1 cellular context compared by ENCODE assay signal in the genomic region with DNA sequence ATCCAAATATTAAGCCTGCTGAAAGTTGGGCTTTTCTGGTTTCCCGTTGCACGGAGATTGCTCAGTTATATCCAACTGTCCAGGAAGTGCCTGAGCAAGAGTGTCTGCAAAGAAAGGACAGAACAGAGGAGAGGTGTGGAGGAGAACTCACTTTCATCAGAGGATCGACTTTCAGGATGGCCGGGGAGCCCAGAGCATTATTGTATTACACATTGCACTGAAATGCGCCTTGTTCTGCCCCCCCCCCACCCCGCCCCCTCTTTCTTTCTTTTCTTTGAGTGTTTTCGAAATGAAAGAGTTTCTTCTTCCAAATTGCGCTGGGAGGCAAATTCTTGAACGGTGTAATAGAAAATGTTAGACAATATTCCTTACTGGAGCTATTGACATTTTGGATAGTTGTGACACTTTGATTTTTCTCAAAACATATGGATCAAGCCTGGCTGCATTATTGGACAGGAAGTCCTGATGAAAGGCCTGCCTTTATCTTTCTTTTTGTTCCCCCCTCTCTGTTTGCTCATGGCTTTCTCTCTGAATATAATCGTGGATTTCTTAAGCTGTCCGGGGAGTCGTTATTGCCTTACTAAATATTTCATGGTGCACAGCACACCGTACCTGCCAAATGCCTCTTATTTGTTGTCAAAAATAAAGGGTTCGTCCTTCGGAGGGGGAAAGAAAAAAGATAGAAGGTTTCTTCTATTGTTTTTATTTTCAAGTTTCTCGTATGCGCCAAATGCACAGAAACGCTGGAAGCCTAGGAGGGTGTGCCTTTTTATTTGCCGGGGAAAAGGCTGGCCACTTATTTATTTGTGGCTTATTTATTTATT.
TF ChIP-seq lines count a peak whose summit lies in the region.

No MANE protein-coding gene starts in this region.

TF ChIP-seq in HepG2, 621 proteins besides CTCF, POLR2A, EP300 and RAD21 (continued from another document and continues in another):
- TF ChIP-seq, protein P1, sequence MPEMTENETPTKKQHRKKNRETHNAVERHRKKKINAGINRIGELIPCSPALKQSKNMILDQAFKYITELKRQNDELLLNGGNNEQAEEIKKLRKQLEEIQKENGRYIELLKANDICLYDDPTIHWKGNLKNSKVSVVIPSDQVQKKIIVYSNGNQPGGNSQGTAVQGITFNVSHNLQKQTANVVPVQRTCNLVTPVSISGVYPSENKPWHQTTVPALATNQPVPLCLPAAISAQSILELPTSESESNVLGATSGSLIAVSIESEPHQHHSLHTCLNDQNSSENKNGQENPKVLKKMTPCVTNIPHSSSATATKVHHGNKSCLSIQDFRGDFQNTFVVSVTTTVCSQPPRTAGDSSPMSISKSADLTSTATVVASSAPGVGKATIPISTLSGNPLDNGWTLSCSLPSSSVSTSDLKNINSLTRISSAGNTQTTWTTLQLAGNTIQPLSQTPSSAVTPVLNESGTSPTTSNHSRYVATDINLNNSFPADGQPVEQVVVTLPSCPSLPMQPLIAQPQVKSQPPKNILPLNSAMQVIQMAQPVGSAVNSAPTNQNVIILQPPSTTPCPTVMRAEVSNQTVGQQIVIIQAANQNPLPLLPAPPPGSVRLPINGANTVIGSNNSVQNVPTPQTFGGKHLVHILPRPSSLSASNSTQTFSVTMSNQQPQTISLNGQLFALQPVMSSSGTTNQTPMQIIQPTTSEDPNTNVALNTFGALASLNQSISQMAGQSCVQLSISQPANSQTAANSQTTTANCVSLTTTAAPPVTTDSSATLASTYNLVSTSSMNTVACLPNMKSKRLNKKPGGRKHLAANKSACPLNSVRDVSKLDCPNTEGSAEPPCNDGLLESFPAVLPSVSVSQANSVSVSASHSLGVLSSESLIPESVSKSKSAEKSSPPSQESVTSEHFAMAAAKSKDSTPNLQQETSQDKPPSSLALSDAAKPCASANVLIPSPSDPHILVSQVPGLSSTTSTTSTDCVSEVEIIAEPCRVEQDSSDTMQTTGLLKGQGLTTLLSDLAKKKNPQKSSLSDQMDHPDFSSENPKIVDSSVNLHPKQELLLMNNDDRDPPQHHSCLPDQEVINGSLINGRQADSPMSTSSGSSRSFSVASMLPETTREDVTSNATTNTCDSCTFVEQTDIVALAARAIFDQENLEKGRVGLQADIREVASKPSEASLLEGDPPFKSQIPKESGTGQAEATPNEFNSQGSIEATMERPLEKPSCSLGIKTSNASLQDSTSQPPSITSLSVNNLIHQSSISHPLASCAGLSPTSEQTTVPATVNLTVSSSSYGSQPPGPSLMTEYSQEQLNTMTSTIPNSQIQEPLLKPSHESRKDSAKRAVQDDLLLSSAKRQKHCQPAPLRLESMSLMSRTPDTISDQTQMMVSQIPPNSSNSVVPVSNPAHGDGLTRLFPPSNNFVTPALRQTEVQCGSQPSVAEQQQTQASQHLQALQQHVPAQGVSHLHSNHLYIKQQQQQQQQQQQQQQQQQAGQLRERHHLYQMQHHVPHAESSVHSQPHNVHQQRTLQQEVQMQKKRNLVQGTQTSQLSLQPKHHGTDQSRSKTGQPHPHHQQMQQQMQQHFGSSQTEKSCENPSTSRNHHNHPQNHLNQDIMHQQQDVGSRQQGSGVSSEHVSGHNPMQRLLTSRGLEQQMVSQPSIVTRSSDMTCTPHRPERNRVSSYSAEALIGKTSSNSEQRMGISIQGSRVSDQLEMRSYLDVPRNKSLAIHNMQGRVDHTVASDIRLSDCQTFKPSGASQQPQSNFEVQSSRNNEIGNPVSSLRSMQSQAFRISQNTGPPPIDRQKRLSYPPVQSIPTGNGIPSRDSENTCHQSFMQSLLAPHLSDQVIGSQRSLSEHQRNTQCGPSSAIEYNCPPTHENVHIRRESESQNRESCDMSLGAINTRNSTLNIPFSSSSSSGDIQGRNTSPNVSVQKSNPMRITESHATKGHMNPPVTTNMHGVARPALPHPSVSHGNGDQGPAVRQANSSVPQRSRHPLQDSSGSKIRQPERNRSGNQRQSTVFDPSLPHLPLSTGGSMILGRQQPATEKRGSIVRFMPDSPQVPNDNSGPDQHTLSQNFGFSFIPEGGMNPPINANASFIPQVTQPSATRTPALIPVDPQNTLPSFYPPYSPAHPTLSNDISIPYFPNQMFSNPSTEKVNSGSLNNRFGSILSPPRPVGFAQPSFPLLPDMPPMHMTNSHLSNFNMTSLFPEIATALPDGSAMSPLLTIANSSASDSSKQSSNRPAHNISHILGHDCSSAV (CRISPR knock-in tag; IDR thresholded peaks at IDR 0.05; ENCODE audit: borderline replicate concordance): no peak
- TF ChIP-seq, protein P2, sequence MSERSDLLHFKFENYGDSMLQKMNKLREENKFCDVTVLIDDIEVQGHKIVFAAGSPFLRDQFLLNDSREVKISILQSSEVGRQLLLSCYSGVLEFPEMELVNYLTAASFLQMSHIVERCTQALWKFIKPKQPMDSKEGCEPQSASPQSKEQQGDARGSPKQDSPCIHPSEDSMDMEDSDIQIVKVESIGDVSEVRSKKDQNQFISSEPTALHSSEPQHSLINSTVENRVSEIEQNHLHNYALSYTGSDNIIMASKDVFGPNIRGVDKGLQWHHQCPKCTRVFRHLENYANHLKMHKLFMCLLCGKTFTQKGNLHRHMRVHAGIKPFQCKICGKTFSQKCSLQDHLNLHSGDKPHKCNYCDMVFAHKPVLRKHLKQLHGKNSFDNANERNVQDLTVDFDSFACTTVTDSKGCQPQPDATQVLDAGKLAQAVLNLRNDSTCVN (CRISPR knock-in tag; IDR thresholded peaks at IDR 0.05; ENCODE audit: borderline replicate concordance): no peak
- TF ChIP-seq KLF15 (CRISPR knock-in tag; IDR thresholded peaks at IDR 0.05; ENCODE audit: borderline replicate concordance): no peak
- TF ChIP-seq, protein P3, sequence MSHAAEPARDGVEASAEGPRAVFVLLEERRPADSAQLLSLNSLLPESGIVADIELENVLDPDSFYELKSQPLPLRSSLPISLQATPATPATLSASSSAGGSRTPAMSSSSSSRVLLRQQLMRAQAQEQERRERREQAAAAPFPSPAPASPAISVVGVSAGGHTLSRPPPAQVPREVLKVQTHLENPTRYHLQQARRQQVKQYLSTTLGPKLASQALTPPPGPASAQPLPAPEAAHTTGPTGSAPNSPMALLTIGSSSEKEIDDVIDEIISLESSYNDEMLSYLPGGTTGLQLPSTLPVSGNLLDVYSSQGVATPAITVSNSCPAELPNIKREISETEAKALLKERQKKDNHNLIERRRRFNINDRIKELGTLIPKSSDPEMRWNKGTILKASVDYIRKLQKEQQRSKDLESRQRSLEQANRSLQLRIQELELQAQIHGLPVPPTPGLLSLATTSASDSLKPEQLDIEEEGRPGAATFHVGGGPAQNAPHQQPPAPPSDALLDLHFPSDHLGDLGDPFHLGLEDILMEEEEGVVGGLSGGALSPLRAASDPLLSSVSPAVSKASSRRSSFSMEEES (CRISPR knock-in tag; IDR thresholded peaks at IDR 0.05): peak; percentile 61; the same call in 1 of the 2 replicates
- TF ChIP-seq, protein P4, sequence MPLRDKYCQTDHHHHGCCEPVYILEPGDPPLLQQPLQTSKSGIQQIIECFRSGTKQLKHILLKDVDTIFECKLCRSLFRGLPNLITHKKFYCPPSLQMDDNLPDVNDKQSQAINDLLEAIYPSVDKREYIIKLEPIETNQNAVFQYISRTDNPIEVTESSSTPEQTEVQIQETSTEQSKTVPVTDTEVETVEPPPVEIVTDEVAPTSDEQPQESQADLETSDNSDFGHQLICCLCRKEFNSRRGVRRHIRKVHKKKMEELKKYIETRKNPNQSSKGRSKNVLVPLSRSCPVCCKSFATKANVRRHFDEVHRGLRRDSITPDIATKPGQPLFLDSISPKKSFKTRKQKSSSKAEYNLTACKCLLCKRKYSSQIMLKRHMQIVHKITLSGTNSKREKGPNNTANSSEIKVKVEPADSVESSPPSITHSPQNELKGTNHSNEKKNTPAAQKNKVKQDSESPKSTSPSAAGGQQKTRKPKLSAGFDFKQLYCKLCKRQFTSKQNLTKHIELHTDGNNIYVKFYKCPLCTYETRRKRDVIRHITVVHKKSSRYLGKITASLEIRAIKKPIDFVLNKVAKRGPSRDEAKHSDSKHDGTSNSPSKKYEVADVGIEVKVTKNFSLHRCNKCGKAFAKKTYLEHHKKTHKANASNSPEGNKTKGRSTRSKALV (CRISPR knock-in tag; IDR thresholded peaks at IDR 0.05): no peak
- no peak for TF ChIP-seq ZNF30 (CRISPR knock-in tag; IDR thresholded peaks at IDR 0.05)
- TF ChIP-seq ZNF776 (CRISPR knock-in tag; IDR thresholded peaks at IDR 0.05): no peak
- peak; percentile 29; the same call in 1 of the 2 replicates for TF ChIP-seq ERF (CRISPR knock-in tag; IDR thresholded peaks at IDR 0.05)
- no peak; the same call in 1 of the 2 replicates for TF ChIP-seq ZNF3 (CRISPR knock-in tag; IDR thresholded peaks at IDR 0.05)
- peak; percentile 72 for TF ChIP-seq RBFOX2 (IDR thresholded peaks at IDR 0.05; ENCODE audit: low read depth, low read length)
- TF ChIP-seq, protein P5, sequence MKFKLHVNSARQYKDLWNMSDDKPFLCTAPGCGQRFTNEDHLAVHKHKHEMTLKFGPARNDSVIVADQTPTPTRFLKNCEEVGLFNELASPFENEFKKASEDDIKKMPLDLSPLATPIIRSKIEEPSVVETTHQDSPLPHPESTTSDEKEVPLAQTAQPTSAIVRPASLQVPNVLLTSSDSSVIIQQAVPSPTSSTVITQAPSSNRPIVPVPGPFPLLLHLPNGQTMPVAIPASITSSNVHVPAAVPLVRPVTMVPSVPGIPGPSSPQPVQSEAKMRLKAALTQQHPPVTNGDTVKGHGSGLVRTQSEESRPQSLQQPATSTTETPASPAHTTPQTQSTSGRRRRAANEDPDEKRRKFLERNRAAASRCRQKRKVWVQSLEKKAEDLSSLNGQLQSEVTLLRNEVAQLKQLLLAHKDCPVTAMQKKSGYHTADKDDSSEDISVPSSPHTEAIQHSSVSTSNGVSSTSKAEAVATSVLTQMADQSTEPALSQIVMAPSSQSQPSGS (CRISPR knock-in tag; IDR thresholded peaks at IDR 0.05): peak; percentile 36; the same call in 1 of the 2 replicates
- TF ChIP-seq HOXA3 (CRISPR knock-in tag; IDR thresholded peaks at IDR 0.05): peak; percentile 6; the same call in 1 of the 2 replicates
- TF ChIP-seq KDM6A (CRISPR knock-in tag; IDR thresholded peaks at IDR 0.05; ENCODE audit: low read depth): peak; percentile 2; the same call in 1 of the 2 replicates
- TF ChIP-seq, protein P6, sequence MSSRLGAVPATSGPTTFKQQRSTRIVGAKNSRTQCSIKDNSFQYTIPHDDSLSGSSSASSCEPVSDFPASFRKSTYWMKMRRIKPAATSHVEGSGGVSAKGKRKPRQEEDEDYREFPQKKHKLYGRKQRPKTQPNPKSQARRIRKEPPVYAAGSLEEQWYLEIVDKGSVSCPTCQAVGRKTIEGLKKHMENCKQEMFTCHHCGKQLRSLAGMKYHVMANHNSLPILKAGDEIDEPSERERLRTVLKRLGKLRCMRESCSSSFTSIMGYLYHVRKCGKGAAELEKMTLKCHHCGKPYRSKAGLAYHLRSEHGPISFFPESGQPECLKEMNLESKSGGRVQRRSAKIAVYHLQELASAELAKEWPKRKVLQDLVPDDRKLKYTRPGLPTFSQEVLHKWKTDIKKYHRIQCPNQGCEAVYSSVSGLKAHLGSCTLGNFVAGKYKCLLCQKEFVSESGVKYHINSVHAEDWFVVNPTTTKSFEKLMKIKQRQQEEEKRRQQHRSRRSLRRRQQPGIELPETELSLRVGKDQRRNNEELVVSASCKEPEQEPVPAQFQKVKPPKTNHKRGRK (CRISPR knock-in tag; IDR thresholded peaks at IDR 0.05): no peak
- TF ChIP-seq SNRNP70 (IDR thresholded peaks at IDR 0.05; ENCODE audit: low read depth, low read length): no peak
- TF ChIP-seq TGIF2 (CRISPR knock-in tag; IDR thresholded peaks at IDR 0.05): peak; percentile 86
- no peak; the same call in 1 of the 2 replicates for TF ChIP-seq ZMYM4 (CRISPR knock-in tag; IDR thresholded peaks at IDR 0.05)
- TF ChIP-seq, protein P7, sequence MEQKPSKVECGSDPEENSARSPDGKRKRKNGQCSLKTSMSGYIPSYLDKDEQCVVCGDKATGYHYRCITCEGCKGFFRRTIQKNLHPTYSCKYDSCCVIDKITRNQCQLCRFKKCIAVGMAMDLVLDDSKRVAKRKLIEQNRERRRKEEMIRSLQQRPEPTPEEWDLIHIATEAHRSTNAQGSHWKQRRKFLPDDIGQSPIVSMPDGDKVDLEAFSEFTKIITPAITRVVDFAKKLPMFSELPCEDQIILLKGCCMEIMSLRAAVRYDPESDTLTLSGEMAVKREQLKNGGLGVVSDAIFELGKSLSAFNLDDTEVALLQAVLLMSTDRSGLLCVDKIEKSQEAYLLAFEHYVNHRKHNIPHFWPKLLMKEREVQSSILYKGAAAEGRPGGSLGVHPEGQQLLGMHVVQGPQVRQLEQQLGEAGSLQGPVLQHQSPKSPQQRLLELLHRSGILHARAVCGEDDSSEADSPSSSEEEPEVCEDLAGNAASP (CRISPR knock-in tag; IDR thresholded peaks at IDR 0.05; ENCODE audit: borderline replicate concordance): peak; percentile 77; the same call in 1 of the 2 replicates
- peak; percentile 92 for TF ChIP-seq SOX13 (IDR thresholded peaks at IDR 0.05)
- peak in 1 of 2 experiments; percentile 91; a peak in 2 of 4 replicates for TF ChIP-seq SOX13 (CRISPR knock-in tag; conservative IDR thresholded peaks at IDR 0.05 in 1 of 2, IDR thresholded peaks at IDR 0.05 in 1 of 2)
- TF ChIP-seq FOXO1 (CRISPR knock-in tag; IDR thresholded peaks at IDR 0.05): peak; percentile 75; the same call in 1 of the 2 replicates
- peak; percentile 34; the same call in 1 of the 2 replicates for TF ChIP-seq ZNF841 (CRISPR knock-in tag; IDR thresholded peaks at IDR 0.05; ENCODE audit: borderline replicate concordance)
- TF ChIP-seq SMAD3 (CRISPR knock-in tag; IDR thresholded peaks at IDR 0.05): no peak
- TF ChIP-seq SRSF1 (optimal IDR thresholded peaks at IDR 0.05; ENCODE audit: low read depth, low read length): no peak
- peak; percentile 17 for TF ChIP-seq JARID2 (CRISPR knock-in tag; IDR thresholded peaks at IDR 0.05; ENCODE audit: insufficient replicate concordance)
- TF ChIP-seq, protein P8, sequence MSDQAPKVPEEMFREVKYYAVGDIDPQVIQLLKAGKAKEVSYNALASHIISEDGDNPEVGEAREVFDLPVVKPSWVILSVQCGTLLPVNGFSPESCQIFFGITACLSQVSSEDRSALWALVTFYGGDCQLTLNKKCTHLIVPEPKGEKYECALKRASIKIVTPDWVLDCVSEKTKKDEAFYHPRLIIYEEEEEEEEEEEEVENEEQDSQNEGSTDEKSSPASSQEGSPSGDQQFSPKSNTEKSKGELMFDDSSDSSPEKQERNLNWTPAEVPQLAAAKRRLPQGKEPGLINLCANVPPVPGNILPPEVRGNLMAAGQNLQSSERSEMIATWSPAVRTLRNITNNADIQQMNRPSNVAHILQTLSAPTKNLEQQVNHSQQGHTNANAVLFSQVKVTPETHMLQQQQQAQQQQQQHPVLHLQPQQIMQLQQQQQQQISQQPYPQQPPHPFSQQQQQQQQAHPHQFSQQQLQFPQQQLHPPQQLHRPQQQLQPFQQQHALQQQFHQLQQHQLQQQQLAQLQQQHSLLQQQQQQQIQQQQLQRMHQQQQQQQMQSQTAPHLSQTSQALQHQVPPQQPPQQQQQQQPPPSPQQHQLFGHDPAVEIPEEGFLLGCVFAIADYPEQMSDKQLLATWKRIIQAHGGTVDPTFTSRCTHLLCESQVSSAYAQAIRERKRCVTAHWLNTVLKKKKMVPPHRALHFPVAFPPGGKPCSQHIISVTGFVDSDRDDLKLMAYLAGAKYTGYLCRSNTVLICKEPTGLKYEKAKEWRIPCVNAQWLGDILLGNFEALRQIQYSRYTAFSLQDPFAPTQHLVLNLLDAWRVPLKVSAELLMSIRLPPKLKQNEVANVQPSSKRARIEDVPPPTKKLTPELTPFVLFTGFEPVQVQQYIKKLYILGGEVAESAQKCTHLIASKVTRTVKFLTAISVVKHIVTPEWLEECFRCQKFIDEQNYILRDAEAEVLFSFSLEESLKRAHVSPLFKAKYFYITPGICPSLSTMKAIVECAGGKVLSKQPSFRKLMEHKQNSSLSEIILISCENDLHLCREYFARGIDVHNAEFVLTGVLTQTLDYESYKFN (CRISPR knock-in tag; conservative IDR thresholded peaks at IDR 0.05): peak; percentile 31; the same call in 1 of the 2 replicates
- TF ChIP-seq, protein P9, sequence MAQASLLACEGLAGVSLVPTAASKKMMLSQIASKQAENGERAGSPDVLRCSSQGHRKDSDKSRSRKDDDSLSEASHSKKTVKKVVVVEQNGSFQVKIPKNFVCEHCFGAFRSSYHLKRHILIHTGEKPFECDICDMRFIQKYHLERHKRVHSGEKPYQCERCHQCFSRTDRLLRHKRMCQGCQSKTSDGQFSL (CRISPR knock-in tag; IDR thresholded peaks at IDR 0.05): peak; percentile 93
- 0 out of 2 replicates have a peak, but pooled peaks have one; percentile 17 for TF ChIP-seq SIN3A (IDR thresholded peaks at IDR 0.05; ENCODE audit: borderline replicate concordance, low read depth, low read length)
